In genomic region chr1:169959696-169960095, GRCh38 we compare ENCODE assay signal across 25 cellular contexts.
"Had no signal": no experiment of that assay in that cellular context is flagged by ENCODE, and none has a peak within 500 bp of the region (broad histone marks: within the 10 kb centered on the region; RNA-seq: fewer than 3 reads in every experiment).

No MANE protein-coding gene starts in this region.

- FAIRE-seq: urothelium cell line had no signal

- H3K27ac ChIP-seq: left ventricle myocardium inferior, pancreas, prostate gland, skin epidermis, spleen, suprapubic skin, thoracic aorta, tibial artery, upper lobe of right lung had no signal

- DNase-seq: hypothalamus; immature natural killer cell; islet precursor cell; left ventricle myocardium inferior; midbrain; mucosa of descending colon; naive thymus-derived CD8-positive, alpha-beta T cell; nucleus accumbens; pancreas; posterior cingulate gyrus; retina; right cardiac atrium; spleen; stimulated activated CD4-positive, alpha-beta T cell treated with anti-CD3 and anti-CD28 coated beads, Interleukin-4, amount 100 ng/mL, for 24 hours; stimulated activated naive CD4-positive, alpha-beta T cell; tibial artery; trophoblast cell; upper lobe of right lung had no signal

- H3K4me1 ChIP-seq: left ventricle myocardium inferior, pancreas, prostate gland, spleen, suprapubic skin, tibial artery, upper lobe of right lung had no signal

- H3K27me3 ChIP-seq: pancreas, spleen, suprapubic skin, tibial artery, upper lobe of right lung had no signal

- ATAC-seq: mucosa of descending colon; naive thymus-derived CD8-positive, alpha-beta T cell; pancreas; right cardiac atrium; sciatic nerve; stimulated activated effector memory CD8-positive, alpha-beta T cell treated with anti-CD3 and anti-CD28 coated beads, Interleukin-12 subunit alpha, Interleukin-12 subunit beta, amount 100 ng/mL, for 72 hours; upper lobe of right lung had no signal

- H3K4me3 ChIP-seq: left ventricle myocardium inferior, mucosa of descending colon, pancreas, prostate gland, skin epidermis, spleen, suprapubic skin, thoracic aorta, tibial artery, upper lobe of right lung had no signal

- H3K9me3 ChIP-seq: left ventricle myocardium inferior, mucosa of descending colon, pancreas, prostate gland, spleen, suprapubic skin, thoracic aorta, tibial artery, upper lobe of right lung had no signal

- H3K36me3 ChIP-seq: pancreas, prostate gland, suprapubic skin, thoracic aorta, upper lobe of right lung had no signal
